12 cellular contexts compared by ENCODE assay signal in genomic region chr17:83010323-83011200, GRCh38.
DNase-seq lines count a peak whose midpoint lies in the region; ATAC-seq, FAIRE-seq and TF ChIP-seq lines count a peak whose summit lies in the region.
"Had no signal": no experiment of that assay in that cellular context is flagged by ENCODE, and none has a peak within 500 bp of the region (broad histone marks: within the 10 kb centered on the region; RNA-seq: fewer than 3 reads in every experiment).

No MANE protein-coding gene starts in this region.

- H3K27ac ChIP-seq in H1 (ENCODE audit: low read depth, low read length) = no peak overlapping the region; the same call in 1 of the 2 replicates
- no peak overlapping the region for H3K27ac ChIP-seq in osteoblast (ENCODE audit: low read depth, low read length)
- H3K27ac ChIP-seq in small intestine (ENCODE audit: low read depth in 1 of 2, low read length in 1 of 2) = no peak overlapping the region
- H3K27ac ChIP-seq: BLaER1 treated with 17β-estradiol and CSF1 and Interleukin-3, amounts not matched to agents 10 nM and 100 nM; spleen had no signal

- no peak overlapping the region for H4K5ac ChIP-seq in H1 (ENCODE audit: insufficient read length, low read depth, low read length)

- DNase-seq in D341Med (ENCODE audit: low spot score) (peak; percentile 41), H4 (ENCODE audit: low spot score) (peak; percentile 7), H1 (ENCODE audit: low read depth in 1 of 2, low spot score in 2 of 2) (peak in 1 of 2 experiments; percentile 44), osteoblast (ENCODE audit: insufficient read length, low spot score, missing footprints) (peak; percentile 96), COLO668 (lab: John Stamatoyannopoulos, UW; ENCODE audit: unreplicated experiment) (no peak), small intestine (no peak)
- DNase-seq: activated CD8-positive, alpha-beta memory T cell treated with anti-CD3 and anti-CD28 coated beads, Interleukin-2, amount 10 ng/mL, durations not matched to agents 7 days and 5 days; occipital lobe; spleen had no signal

- H3K23me2 ChIP-seq in H1 (ENCODE audit: low read depth, low read length) = no peaks in the 10 kb centered on the region

- H3K4me1 ChIP-seq in H1 (replicated peaks in 1 of 4; ENCODE audit: control insufficient read depth in 3 of 4, insufficient read depth in 4 of 4, low read length in 3 of 4) (peaks cover 0 to 13% (median 7%) of the 10 kb centered on the region in 4 experiments; a peak in 5 of 7 replicates), osteoblast (ENCODE audit: insufficient read depth, low read length) (peaks cover 15% of the 10 kb centered on the region), small intestine (ENCODE audit: control insufficient read depth in 2 of 2, insufficient read depth in 1 of 2, low read depth in 1 of 2, low read length in 1 of 2) (no peaks in the 10 kb centered on the region)
- H3K4me1 ChIP-seq: spleen had no signal

- no peak overlapping the region for H2BK20ac ChIP-seq in H1 (ENCODE audit: low read length)

- no peak for TF ChIP-seq POLR2A in H1 (IDR thresholded peaks at IDR 0.05; ENCODE audit: control extremely low read depth in 1 of 2, low read depth in 2 of 2, low read length in 2 of 2)

- no peak for TF ChIP-seq EP300 in H1 (IDR thresholded peaks at IDR 0.05; ENCODE audit: borderline replicate concordance in 1 of 2, low read depth in 2 of 2, low read length in 2 of 2)

- no peak overlapping the region for H2BK120ac ChIP-seq in H1 (replicated peaks; ENCODE audit: low read depth, low read length)

- H3K27me3 ChIP-seq in H1 (replicated peaks in 1 of 4; ENCODE audit: control insufficient read depth in 3 of 4, extremely low read depth in 1 of 4, insufficient read depth in 3 of 4, low read length in 3 of 4) = no peaks in the 10 kb centered on the region
- no peaks in the 10 kb centered on the region for H3K27me3 ChIP-seq in osteoblast (ENCODE audit: insufficient read depth, low read length)
- H3K27me3 ChIP-seq in small intestine (ENCODE audit: control insufficient read depth in 2 of 2, insufficient read depth in 2 of 2, low read length in 2 of 2) = no peaks in the 10 kb centered on the region
- H3K27me3 ChIP-seq: BLaER1 treated with 17β-estradiol and CSF1 and Interleukin-3, amounts not matched to agents 10 nM and 100 nM; spleen had no signal

- no peak for ATAC-seq in HG03460 (IDR thresholded peaks at IDR 0.05; ENCODE audit: unreplicated experiment)
- no peak for ATAC-seq in GM19023 (IDR thresholded peaks at IDR 0.05; ENCODE audit: unreplicated experiment)
- ATAC-seq: activated CD8-positive, alpha-beta memory T cell treated with anti-CD3 and anti-CD28 coated beads, Interleukin-2, amount 10 ng/mL, durations not matched to agents 7 days and 5 days had no signal

- 0 out of 7 replicates have a peak overlapping the region, but pooled peaks of 1 of the 4 experiments have one; percentile 7 for H3K9ac ChIP-seq in H1 (replicated peaks in 1 of 4; ENCODE audit: extremely low read depth in 1 of 4, low read depth in 3 of 4, low read length in 3 of 4)
- H3K9ac ChIP-seq: BLaER1 treated with 17β-estradiol and CSF1 and Interleukin-3, amounts not matched to agents 10 nM and 100 nM had no signal

- WGBS in H1 (ENCODE audit: extremely low coverage in 1 of 2, insufficient coverage in 1 of 2, insufficient read length in 1 of 2, insufficient replicate concordance in 2 of 2, low coverage in 1 of 2, low lambda C conversion rate in 2 of 2, missing lambda C conversion rate in 1 of 2), 2 experiments = 88% methylated on average over 32 of the region's 32 CpGs; no CpG with 5 or more reads in 1 of the 2 experiments
- 84 to 93% (median 87%) methylated on average over 32 of the region's 32 CpGs for whole genome bisulfite sequencing in small intestine, 3 donors

- H3K23ac ChIP-seq in H1 (ENCODE audit: insufficient read length) = no peak overlapping the region

- no peak overlapping the region; the same call in 1 of the 2 replicates for H4K8ac ChIP-seq in H1 (ENCODE audit: extremely low read depth, insufficient read depth, low read length)

- CTCF ChIA-PET in H1 (lab: Charles Lee; ENCODE audit: partially characterized antibody) = no interaction called here

- no peak overlapping the region for H2BK12ac ChIP-seq in H1 (ENCODE audit: low read depth, low read length)

- H3K9me3 ChIP-seq in H1 (ENCODE audit: insufficient read depth in 2 of 2, low read depth in 1 of 2, low read length in 1 of 2) (no peaks in the 10 kb centered on the region), osteoblast (ENCODE audit: low read depth, low read length) (no peaks in the 10 kb centered on the region), small intestine (ENCODE audit: control insufficient read depth, low read depth) (no peaks in the 10 kb centered on the region)
- H3K9me3 ChIP-seq: spleen had no signal

- H3K79me2 ChIP-seq in H1 (ENCODE audit: control insufficient read depth in 1 of 2, insufficient read depth in 2 of 2, low read length in 2 of 2) (no peaks in the 10 kb centered on the region), osteoblast (ENCODE audit: insufficient read depth, low read length) (no peaks in the 10 kb centered on the region)

- no peak overlapping the region for H4K91ac ChIP-seq in H1 (replicated peaks; ENCODE audit: insufficient read length, low read length)

- H4K20me1 ChIP-seq in H1 (replicated peaks in 1 of 2; ENCODE audit: control insufficient read depth in 1 of 2, insufficient read depth in 2 of 2, low read length in 2 of 2) (no peaks in the 10 kb centered on the region), osteoblast (ENCODE audit: insufficient read depth, low read length) (no peaks in the 10 kb centered on the region)

- H2AFZ ChIP-seq in H1 (ENCODE audit: low read length) = no peak overlapping the region
- H2AFZ ChIP-seq in osteoblast (ENCODE audit: low read length) = no peak overlapping the region

- FAIRE-seq in H1 (lab: Jason Lieb, UNC) (no peak), small intestine (lab: Jason Lieb, UNC) (no peak)

- no peak overlapping the region for H2BK15ac ChIP-seq in H1 (ENCODE audit: low read length)

- no peak for TF ChIP-seq RAD21 in H1 (IDR thresholded peaks at IDR 0.05 in 1 of 2, conservative IDR thresholded peaks at IDR 0.05 in 1 of 2; ENCODE audit: low read depth in 2 of 2, low read length in 2 of 2)

- H3K4me3 ChIP-seq in H1 (ENCODE audit: extremely low read depth in 1 of 4, insufficient read depth in 2 of 4, low read depth in 3 of 4, low read length in 4 of 4) (no peak overlapping the region), osteoblast (ENCODE audit: insufficient read depth, low read length) (no peak overlapping the region), small intestine (ENCODE audit: low read depth in 1 of 2, low read length in 2 of 2) (no peak overlapping the region)
- H3K4me3 ChIP-seq: BLaER1 treated with 17β-estradiol and CSF1 and Interleukin-3, amounts not matched to agents 10 nM and 100 nM; spleen had no signal

- H2BK5ac ChIP-seq in H1 (ENCODE audit: low read depth, low read length) = peak overlapping the region; percentile 44; the same call in 1 of the 2 replicates

- TF ChIP-seq CTCF in H1 (IDR thresholded peaks at IDR 0.05; ENCODE audit: control extremely low read depth in 1 of 3, insufficient read depth in 1 of 3, low read depth in 1 of 3, low read length in 3 of 3) (no peak), osteoblast (IDR thresholded peaks at IDR 0.05; ENCODE audit: extremely low read depth, low read depth, low read length) (no peak)

- H3K56ac ChIP-seq in H1 (replicated peaks; ENCODE audit: insufficient read length, low read depth, low read length) = no peak overlapping the region

- POLR2A ChIA-PET in H1 (lab: Charles Lee; ENCODE audit: partially characterized antibody) = interaction anchor here (0.5 kb wide), 1 partner anchor 528 kb away, joined by 3 read pairs; no protein-coding TSS in a partner anchor

- peak overlapping the region; percentile 71 for H3K18ac ChIP-seq in H1 (ENCODE audit: extremely low read depth, low read length)

- H2AK5ac ChIP-seq in H1 (ENCODE audit: low read depth, low read length) = no peak overlapping the region; the same call in 1 of the 2 replicates

- H3K4ac ChIP-seq in H1 (replicated peaks; ENCODE audit: insufficient read length, low read depth, low read length) = no peak overlapping the region

- no peaks in the 10 kb centered on the region; the same call in 1 of the 2 replicates for H3K79me1 ChIP-seq in H1 (ENCODE audit: low read depth, low read length)

- H3K14ac ChIP-seq in H1 (ENCODE audit: insufficient read length) = no peak overlapping the region

- H3K36me3 ChIP-seq in H1 (ENCODE audit: control insufficient read depth in 2 of 4, insufficient read depth in 4 of 4, low read length in 3 of 4) = no peaks in the 10 kb centered on the region
- H3K36me3 ChIP-seq in osteoblast (ENCODE audit: insufficient read depth, low read length) = no peaks in the 10 kb centered on the region
- no peaks in the 10 kb centered on the region for H3K36me3 ChIP-seq in small intestine (ENCODE audit: control insufficient read depth in 2 of 2, insufficient read depth in 2 of 2, low read length in 2 of 2)

- H3K4me2 ChIP-seq in H1 (ENCODE audit: insufficient read depth in 1 of 2, low read depth in 2 of 2, low read length in 2 of 2) (no peak overlapping the region), osteoblast (ENCODE audit: insufficient read depth, low read length) (peak overlapping the region; percentile 62)

TF ChIP-seq in H1, 55 proteins besides CTCF, POLR2A, EP300 and RAD21:
- TF ChIP-seq NRF1 (IDR thresholded peaks at IDR 0.05; ENCODE audit: low read depth, low read length) (no peak), BRCA1 (IDR thresholded peaks at IDR 0.05; ENCODE audit: low read depth, low read length) (no peak), TBP (IDR thresholded peaks at IDR 0.05; ENCODE audit: low read depth, low read length) (no peak), RNF2 (IDR thresholded peaks at IDR 0.05; ENCODE audit: borderline replicate concordance, low read depth, low read length, missing control alignments, poor library complexity, severe bottlenecking) (no peak), RBBP5 (IDR thresholded peaks at IDR 0.05; ENCODE audit: borderline replicate concordance, low read depth, low read length) (no peak), FOSL1 (IDR thresholded peaks at IDR 0.05; ENCODE audit: insufficient read depth, low read depth, low read length) (no peak), KDM4A (IDR thresholded peaks at IDR 0.05; ENCODE audit: low read depth, low read length, severe bottlenecking) (no peak), TAF1 (IDR thresholded peaks at IDR 0.05; ENCODE audit: low read depth, low read length) (no peak), SIRT6 (IDR thresholded peaks at IDR 0.05; ENCODE audit: low read length) (no peak)

Comparison
In these comparisons a context has a peak if more than half of its experiments do, and no peak if none do; other contexts are left out.
1. DNase-seq: peak in D341Med (single experiment), H4 (single experiment) and osteoblast (single experiment); none in COLO668 (single experiment) and small intestine (single experiment).